29 cellular contexts compared by ENCODE assay signal in the genomic region with DNA sequence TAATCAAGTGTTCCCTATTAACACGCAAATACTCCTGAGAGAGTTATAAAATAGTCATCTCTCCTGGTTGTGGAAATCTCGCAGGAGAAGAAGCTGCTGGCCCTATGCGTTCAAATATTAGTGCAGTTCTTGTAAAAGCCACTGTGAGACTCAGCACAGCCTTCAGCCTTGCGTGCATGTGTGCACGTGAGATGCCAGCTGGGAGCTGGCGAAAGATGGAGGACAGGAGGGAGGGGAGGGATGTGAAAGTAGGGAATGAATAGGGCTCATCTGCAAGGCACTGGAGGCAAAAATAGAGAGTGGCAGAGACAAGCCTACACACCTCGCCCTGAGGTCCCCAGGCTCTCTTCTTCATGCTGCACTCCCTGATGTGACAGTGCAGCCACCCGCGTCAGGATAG.
"Had no signal": no experiment of that assay in that cellular context is flagged by ENCODE, and none has a peak within 500 bp of the region (broad histone marks: within the 10 kb centered on the region; RNA-seq: fewer than 3 reads in every experiment).

No MANE protein-coding gene starts in this region.

- H3K27me3 ChIP-seq: Peyer's patch had no signal

- H3K36me3 ChIP-seq: Peyer's patch had no signal

- H3K4me1 Mint-ChIP-seq: activated B cell treated with CpG ODN at 0.5 μM for 24 hours; activated CD4-positive, alpha-beta T cell treated with anti-CD3 and anti-CD28 coated beads, Interleukin-2, amount 10 ng/mL, durations not matched to agents 24 days and 14 days; activated naive CD4-positive, alpha-beta T cell treated with anti-CD3 and anti-CD28 coated beads, Interleukin-2, amount 50 U/mL, for 24 hours had no signal

- H3K9me3 Mint-ChIP-seq: activated B cell treated with CpG ODN at 0.5 μM for 24 hours; activated CD4-positive, alpha-beta T cell treated with anti-CD3 and anti-CD28 coated beads, Interleukin-2, amount 10 ng/mL, durations not matched to agents 24 days and 14 days; activated naive CD4-positive, alpha-beta T cell treated with anti-CD3 and anti-CD28 coated beads, Interleukin-2, amount 50 U/mL, for 24 hours; activated T-cell treated with anti-CD3 and anti-CD28 coated beads, Interleukin-2, amount 50 U/mL, for 24 hours; activated T-helper 1 cell treated with anti-CD3 and anti-CD28 coated beads, Interleukin-12 subunit alpha, Interleukin-12 subunit beta, Interleukin-2, Interleukin-4 antibody, amounts not matched to agents 30 ng/mL and 10 ng/mL and 1 ng/mL, durations not matched to agents 14 hours and 24 hours and 36 hours; T-cell had no signal

- DNase-seq: activated B cell treated with CpG ODN at 0.5 μM for 24 hours; activated CD4-positive, alpha-beta T cell treated with anti-CD3 and anti-CD28 coated beads for 1 hour; activated CD4-positive, alpha-beta T cell treated with anti-CD3 and anti-CD28 coated beads, Interleukin-2, amount 10 ng/mL, durations not matched to agents 24 days and 14 days; activated CD4-positive, alpha-beta T cell treated with anti-CD3 and anti-CD28 coated beads, Interleukin-2, amount 50 U/mL, for 48 hours; activated CD8-positive, alpha-beta memory T cell treated with anti-CD3 and anti-CD28 coated beads, Interleukin-2, amount 10 ng/mL, durations not matched to agents 7 days and 5 days; activated effector memory CD4-positive, alpha-beta T cell treated with Interleukin-2 at 50 U/mL for 16 hours; activated naive CD4-positive, alpha-beta T cell; activated T-cell treated with anti-CD3 and anti-CD28 coated beads, Interleukin-2, amount 50 U/mL, for 24 hours; aorta; Karpas-422; MM.1S; NCI-H1105; NCI-H1436; NCI-H1694 treated with DMSO at 0.1 percent for 48 hours; NCI-H2029 treated with DMSO at 0.1 percent for 48 hours; NCI-H345; NCI-H510A; NCI-H69; NK-92 treated with Interleukin-12 subunit alpha and Interleukin-12 subunit beta, amount 100 ng/mL, for 24 hours; Peyer's patch; Right ventricle myocardium superior; T-cell; T-helper 2 cell; T1000 had no signal

- H3K27ac Mint-ChIP-seq: activated B cell treated with CpG ODN at 0.5 μM for 24 hours; activated CD4-positive, alpha-beta T cell treated with anti-CD3 and anti-CD28 coated beads, Interleukin-2, amount 10 ng/mL, durations not matched to agents 24 days and 14 days; activated CD8-positive, alpha-beta memory T cell treated with anti-CD3 and anti-CD28 coated beads, Interleukin-2, amount 10 ng/mL, durations not matched to agents 7 days and 5 days; activated naive CD4-positive, alpha-beta T cell treated with anti-CD3 and anti-CD28 coated beads, Interleukin-2, amount 50 U/mL, for 24 hours; activated T-cell treated with anti-CD3 and anti-CD28 coated beads, Interleukin-2, amount 50 U/mL, for 24 hours; activated T-helper 1 cell treated with anti-CD3 and anti-CD28 coated beads, Interleukin-12 subunit alpha, Interleukin-12 subunit beta, Interleukin-2, Interleukin-4 antibody, amounts not matched to agents 30 ng/mL and 10 ng/mL and 1 ng/mL, durations not matched to agents 14 hours and 24 hours and 36 hours; T-cell had no signal

- H3K27me3 Mint-ChIP-seq: activated CD4-positive, alpha-beta T cell treated with anti-CD3 and anti-CD28 coated beads, Interleukin-2, amount 10 ng/mL, durations not matched to agents 24 days and 14 days; activated T-cell treated with anti-CD3 and anti-CD28 coated beads, Interleukin-2, amount 50 U/mL, for 24 hours had no signal

- ATAC-seq: activated CD8-positive, alpha-beta memory T cell treated with anti-CD3 and anti-CD28 coated beads, Interleukin-2, amount 10 ng/mL, durations not matched to agents 7 days and 5 days; T-cell had no signal

- H3K4me3 Mint-ChIP-seq: activated B cell treated with CpG ODN at 0.5 μM for 24 hours; activated CD4-positive, alpha-beta T cell treated with anti-CD3 and anti-CD28 coated beads, Interleukin-2, amount 10 ng/mL, durations not matched to agents 24 days and 14 days; activated CD8-positive, alpha-beta memory T cell treated with anti-CD3 and anti-CD28 coated beads, Interleukin-2, amount 10 ng/mL, durations not matched to agents 7 days and 5 days; activated naive CD4-positive, alpha-beta T cell treated with anti-CD3 and anti-CD28 coated beads, Interleukin-2, amount 50 U/mL, for 24 hours; activated T-cell treated with anti-CD3 and anti-CD28 coated beads, Interleukin-2, amount 50 U/mL, for 24 hours; activated T-helper 1 cell treated with anti-CD3 and anti-CD28 coated beads, Interleukin-12 subunit alpha, Interleukin-12 subunit beta, Interleukin-2, Interleukin-4 antibody, amounts not matched to agents 30 ng/mL and 10 ng/mL and 1 ng/mL, durations not matched to agents 14 hours and 24 hours and 36 hours; T-cell had no signal

- H3K9me3 ChIP-seq: Peyer's patch had no signal

- H3K4me3 ChIP-seq: Peyer's patch, SK-N-MC had no signal

- FAIRE-seq: TTC549 had no signal

- H3K36me3 Mint-ChIP-seq: activated CD8-positive, alpha-beta memory T cell treated with anti-CD3 and anti-CD28 coated beads, Interleukin-2, amount 10 ng/mL, durations not matched to agents 7 days and 5 days; activated naive CD4-positive, alpha-beta T cell treated with anti-CD3 and anti-CD28 coated beads, Interleukin-2, amount 50 U/mL, for 24 hours; T-cell had no signal

- H3K27ac ChIP-seq: Peyer's patch, RWPE1, SK-N-MC had no signal
